In the genomic region with DNA sequence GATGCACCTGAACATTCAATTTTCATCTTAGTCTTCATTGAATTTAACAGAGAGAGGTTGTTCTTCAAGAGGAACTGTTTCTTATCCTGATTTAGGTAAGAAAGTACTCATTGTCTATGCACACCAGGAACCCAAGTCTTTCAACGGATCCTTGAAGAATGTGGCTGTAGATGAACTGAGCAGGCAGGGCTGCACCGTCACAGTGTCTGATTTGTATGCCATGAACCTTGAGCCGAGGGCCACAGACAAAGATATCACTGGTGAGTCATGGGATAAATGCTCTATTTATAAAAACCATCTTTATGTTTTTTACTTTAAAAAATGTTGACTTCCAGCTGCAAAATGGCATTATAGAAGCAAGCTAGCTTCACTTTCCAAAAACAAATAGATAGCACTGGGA, we compare ENCODE assay signal across 16 cellular contexts. TPM values are rescaled to one million over a fixed set of nuclear protein-coding genes. Genes with fewer than 3 reads are reported as not detected.
A peak's percentile ranks its signal among the peaks of the same experiment; 100 is the strongest.
DNase-seq lines count a peak whose midpoint lies in the region; TF ChIP-seq lines count a peak whose summit lies in the region.
"Had no signal": no experiment of that assay in that cellular context is flagged by ENCODE, and none has a peak within 500 bp of the region (broad histone marks: within the 10 kb centered on the region; RNA-seq: fewer than 3 reads in every experiment).

No MANE protein-coding gene starts in this region.

- H3K4me2 ChIP-seq in OCI-LY7 (ENCODE audit: low read length) = no peak overlapping the region
- H3K4me2 ChIP-seq: PC-9 had no signal

- H2AFZ ChIP-seq in OCI-LY7 (ENCODE audit: low read length) = no peak overlapping the region
- H2AFZ ChIP-seq: PC-9 had no signal

- no peaks in the 10 kb centered on the region for H3K9me2 ChIP-seq in OCI-LY7 (ENCODE audit: insufficient read depth, low read length)

- WGBS in esophagus muscularis mucosa = 93% methylated on average over 3 of the region's 3 CpGs

- POLR2A ChIA-PET in Caco-2 (lab: Charles Lee) (interaction anchor here (1.0 kb wide), 1 partner anchor 11 kb away, joined by 3 read pairs; no protein-coding TSS in a partner anchor), OCI-LY7 (lab: Charles Lee) (interaction anchor here (3.0 kb wide), 1 partner anchor 16 kb away, joined by 14 read pairs; no protein-coding TSS in a partner anchor)

- H3K4me3 Mint-ChIP-seq in Caco-2 (ENCODE audit: unreplicated experiment) = peak overlapping the region; percentile 8

- no peak for TF ChIP-seq POLR2A in Peyer's patch (IDR thresholded peaks at IDR 0.05)
- TF ChIP-seq POLR2A in esophagus muscularis mucosa (IDR thresholded peaks at IDR 0.05; ENCODE audit: low read depth) = no peak

- no peaks in the 10 kb centered on the region for H3K27me3 Mint-ChIP-seq in Caco-2 (ENCODE audit: insufficient read depth, unreplicated experiment)

- BruUV-seq in Caco-2 (replicated peaks; lab: Mats Ljungman, UMichigan) = no TSS peak
- BruUV-seq in OCI-LY7 (replicated peaks; lab: Mats Ljungman, UMichigan) = no TSS peak

- no peaks in the 10 kb centered on the region; the same call in 1 of the 2 replicates for H3K36me3 ChIP-seq in Caco-2 (ENCODE audit: control insufficient read depth, insufficient read depth, low read length)
- peaks cover 0 to 58% (median 0%) of the 10 kb centered on the region in 3 donors for H3K36me3 ChIP-seq in Peyer's patch
- peaks cover 81% of the 10 kb centered on the region for H3K36me3 ChIP-seq in neutrophil
- peaks cover 22 to 96% (median 86%) of the 10 kb centered on the region in 4 donors for H3K36me3 ChIP-seq in esophagus muscularis mucosa
- peaks cover 54% of the 10 kb centered on the region for H3K36me3 ChIP-seq in OCI-LY7 (ENCODE audit: insufficient read depth, low read length)

- CTCF ChIA-PET in Caco-2 (lab: Charles Lee) = interaction anchor here (0.6 to 0.8 kb wide), 2 partner anchors 44 to 226 kb away, joined by 3 to 5 read pairs; no protein-coding TSS in a partner anchor
- CTCF ChIA-PET in OCI-LY7 (lab: Charles Lee; ENCODE audit: unreplicated experiment) = no interaction called here

- DNase-seq in Caco-2 (peak; percentile 49 to 61), Peyer's patch (peak in 2 of 3 donors; percentile 12 to 82), fibroblast of the aortic adventitia (ENCODE audit: low read depth) (peak; percentile 17), esophagus muscularis mucosa (ENCODE audit: extremely low spot score) (no peak), NCI-H2196 treated with DMSO at 0.1 percent for 48 hours (lab: John Stamatoyannopoulos, UW; ENCODE audit: unreplicated experiment) (no peak), SW 1271 (lab: John Stamatoyannopoulos, UW) (no peak), OCI-LY7 (ENCODE audit: low spot score) (no peak)
- DNase-seq: GF-D8, GOT3, NCI-H1436 treated with DMSO at 0.1 percent for 48 hours, NCI-H2029 treated with DMSO at 0.1 percent for 48 hours, NCI-H510A, PC-9 had no signal

- peak overlapping the region in 1 of 4 donors; percentile 40 for H3K27ac ChIP-seq in Peyer's patch
- peak overlapping the region; percentile 91 for H3K27ac ChIP-seq in neutrophil
- no peak overlapping the region for H3K27ac ChIP-seq in esophagus muscularis mucosa (replicated peaks in 1 of 4)
- H3K27ac ChIP-seq in OCI-LY7 (ENCODE audit: low read depth, low read length, poor library complexity, severe bottlenecking) = no peak overlapping the region
- H3K27ac ChIP-seq: C4-2B, PC-9 had no signal

- H4K20me1 ChIP-seq in OCI-LY7 (ENCODE audit: insufficient read depth, low read length) = no peaks in the 10 kb centered on the region

- peaks cover 17% of the 10 kb centered on the region for H3K9me3 Mint-ChIP-seq in Caco-2 (ENCODE audit: unreplicated experiment)

- TF ChIP-seq EP300 in esophagus muscularis mucosa (IDR thresholded peaks at IDR 0.05) = no peak

- H3K4me1 ChIP-seq in Caco-2 = peaks cover 22% of the 10 kb centered on the region
- no peaks in the 10 kb centered on the region for H3K4me1 ChIP-seq in Peyer's patch
- H3K4me1 ChIP-seq in neutrophil (ENCODE audit: control insufficient read depth in 1 of 2, insufficient read depth in 1 of 2, low read depth in 1 of 2, low read length in 1 of 2) = peaks cover 57 to 72% of the 10 kb centered on the region in 2 experiments
- no peaks in the 10 kb centered on the region for H3K4me1 ChIP-seq in esophagus muscularis mucosa
- H3K4me1 ChIP-seq in OCI-LY7 (ENCODE audit: insufficient read depth, low read length, poor library complexity, severe bottlenecking) = no peaks in the 10 kb centered on the region

- TF ChIP-seq CTCF in Caco-2 (IDR thresholded peaks at IDR 0.05; ENCODE audit: insufficient read depth in 1 of 2, low read depth in 1 of 2, low read length in 1 of 2, severe bottlenecking in 1 of 2, unreplicated experiment in 1 of 2) = no peak
- TF ChIP-seq CTCF in Peyer's patch (IDR thresholded peaks at IDR 0.05) = no peak
- TF ChIP-seq CTCF in fibroblast of the aortic adventitia (IDR thresholded peaks at IDR 0.05; ENCODE audit: insufficient read depth, low read length) = no peak
- TF ChIP-seq CTCF in neutrophil (IDR thresholded peaks at IDR 0.05) = no peak
- no peak for TF ChIP-seq CTCF in esophagus muscularis mucosa (IDR thresholded peaks at IDR 0.05)
- TF ChIP-seq CTCF in OCI-LY7 (conservative IDR thresholded peaks at IDR 0.05; ENCODE audit: low read length) = no peak

- peaks cover 17% of the 10 kb centered on the region for H3K4me1 Mint-ChIP-seq in Caco-2 (ENCODE audit: low read depth, unreplicated experiment)

- peak overlapping the region; percentile 82 for H3K27ac Mint-ChIP-seq in Caco-2 (ENCODE audit: unreplicated experiment)

- H3K27me3 ChIP-seq in Caco-2 (replicated peaks; ENCODE audit: control insufficient read depth, insufficient read depth, low read length) (no peaks in the 10 kb centered on the region), Peyer's patch (no peaks in the 10 kb centered on the region), neutrophil (no peaks in the 10 kb centered on the region), esophagus muscularis mucosa (no peaks in the 10 kb centered on the region)

- H3K9me3 ChIP-seq in Caco-2 (peaks cover 10% of the 10 kb centered on the region; the same call in 1 of the 2 replicates), Peyer's patch (no peaks in the 10 kb centered on the region), neutrophil (peaks cover 5% of the 10 kb centered on the region), esophagus muscularis mucosa (peaks cover 0 to 11% (median 6%) of the 10 kb centered on the region in 4 donors), OCI-LY7 (ENCODE audit: low read length) (peaks cover 25% of the 10 kb centered on the region)

- intact Hi-C loops in Caco-2 (cut with micrococcal nuclease; ENCODE audit: unreplicated experiment) (no loop called here), esophagus muscularis mucosa (cut with DNase I) (no loop called here), OCI-LY7 (cut with micrococcal nuclease; ENCODE audit: unreplicated experiment) (no loop called here)

- no peaks in the 10 kb centered on the region for H3K79me2 ChIP-seq in OCI-LY7 (ENCODE audit: insufficient read depth, low read depth, low read length)

- peaks cover 67% of the 10 kb centered on the region for H3K36me3 Mint-ChIP-seq in Caco-2 (ENCODE audit: insufficient read depth, unreplicated experiment)

- H3K4me3 ChIP-seq in Caco-2 (ENCODE audit: low read depth, low read length) (no peak overlapping the region), Peyer's patch (no peak overlapping the region), fibroblast of the aortic adventitia (ENCODE audit: low read depth, low read length) (no peak overlapping the region), neutrophil (ENCODE audit: low read depth in 1 of 2, low read length in 1 of 2) (no peak overlapping the region), esophagus muscularis mucosa (no peak overlapping the region), OCI-LY7 (ENCODE audit: low read depth, low read length, poor library complexity, severe bottlenecking) (no peak overlapping the region)
- H3K4me3 ChIP-seq: K562, PC-9 had no signal

RNA-seq across cellular contexts. Expression of a gene that starts 10.2 kb away (rescaled TPM):
- 35.8 and 37.2 TPM in 2 replicates for total RNA-seq in Caco-2 (2022)
- total RNA-seq in Peyer's patch = 10 to 100 TPM; 22.1 to 60.8 (median 29.3) TPM
- 20.6 and 47.7 TPM in 2 replicates for total RNA-seq in fibroblast of the aortic adventitia (ENCODE audit: low replicate concordance)
- total RNA-seq in esophagus muscularis mucosa = 10 to 100 TPM; 22.9 to 31.3 (median 27.2) TPM
- total RNA-seq in OCI-LY7 (2014; rRNA removed; shearing (Covaris generic)) = 8.4 and 11.1 TPM in 2 replicates
- total RNA-seq in OCI-LY7 (2022) = 9.9 and 12.2 TPM in 2 replicates

RNA-seq across cellular contexts. Expression of a gene that starts 38.6 kb away (rescaled TPM):
- total RNA-seq in Caco-2 (2022) (57.0 and 60.0 TPM in 2 replicates), Peyer's patch (100 to 1,000 TPM; 170 to 462 (median 219) TPM), fibroblast of the aortic adventitia (ENCODE audit: low replicate concordance) (102 and 164 TPM in 2 replicates), esophagus muscularis mucosa (100 to 1,000 TPM; 114 to 125 (median 124) TPM), OCI-LY7 (2022) (8.9 and 13.2 TPM in 2 replicates)
- total RNA-seq in OCI-LY7 (2014; rRNA removed; shearing (Covaris generic)) = not detected in 2 replicates

RNA-seq across cellular contexts. Expression of a gene that starts 58.4 kb away (rescaled TPM):
- total RNA-seq in Caco-2 (2022) (15.5 and 15.6 TPM in 2 replicates), Peyer's patch (10 to 100 TPM; 38.5 to 48.7 (median 40.8) TPM), fibroblast of the aortic adventitia (ENCODE audit: low replicate concordance) (20.0 and 34.4 TPM in 2 replicates), esophagus muscularis mucosa (10 to 100 TPM; 23.3 to 34.3 (median 26.4) TPM), OCI-LY7 (2022) (8.3 and 8.4 TPM in 2 replicates)
- total RNA-seq in OCI-LY7 (2014; rRNA removed; shearing (Covaris generic)) = 6.1 and 7.5 TPM in 2 replicates

Comparison
In these comparisons a context has a peak if more than half of its experiments do, and no peak if none do; other contexts are left out.
1. DNase-seq: peak in Caco-2 (2 of 2), Peyer's patch (2 of 3) and fibroblast of the aortic adventitia (single experiment); none in esophagus muscularis mucosa (single experiment), NCI-H2196 treated with DMSO at 0.1 percent for 48 hours (single experiment), SW 1271 (0 of 2) and OCI-LY7 (single experiment).